In genomic region chr19:38949580-38950367, GRCh38 we compare ENCODE assay signal across 8 cellular contexts. TPM values are rescaled to one million over a fixed set of nuclear protein-coding genes. Genes with fewer than 3 reads are reported as not detected.
A peak's percentile ranks its signal among the peaks of the same experiment; 100 is the strongest.
DNase-seq lines count a peak whose midpoint lies in the region; ATAC-seq and TF ChIP-seq lines count a peak whose summit lies in the region.

No MANE protein-coding gene starts in this region.

- H3K4me3 ChIP-seq in dorsolateral prefrontal cortex = peak overlapping the region; percentile 20 to 72 (median 59)

- peaks cover 17% of the 10 kb centered on the region for H3K27me3 Mint-ChIP-seq in activated CD4-positive, alpha-beta memory T cell treated with anti-CD3 and anti-CD28 coated beads for 36 hours

- POLR2A ChIA-PET in activated CD4-positive, alpha-beta memory T cell treated with anti-CD3 and anti-CD28 coated beads for 36 hours (lab: Charles Lee) = no interaction called here

- H3K4me1 Mint-ChIP-seq in activated CD4-positive, alpha-beta memory T cell treated with anti-CD3 and anti-CD28 coated beads for 36 hours (ENCODE audit: low read depth) = peaks cover 17% of the 10 kb centered on the region

- H3K36me3 Mint-ChIP-seq in activated CD4-positive, alpha-beta memory T cell treated with anti-CD3 and anti-CD28 coated beads for 36 hours = no peaks in the 10 kb centered on the region

- H3K27me3 ChIP-seq in dorsolateral prefrontal cortex = no peaks in the 10 kb centered on the region

- DNase-seq in D341Med (ENCODE audit: low spot score) (peak; percentile 83), NCI-H1417 treated with DMSO at 0.1 percent for 48 hours (lab: John Stamatoyannopoulos, UW) (peak; percentile 74), dorsolateral prefrontal cortex (peak; percentile 81 to 96 (median 92)), left lobe of liver (ENCODE audit: low spot score) (peak; percentile 69)
- peak; percentile 92 for DNase-seq in activated CD4-positive, alpha-beta memory T cell treated with anti-CD3 and anti-CD28 coated beads for 36 hours
- DNase-seq in stimulated activated CD4-positive, alpha-beta T cell treated with anti-CD3 and anti-CD28 coated beads, Interleukin-1b, Interleukin-23, amount 100 ng/mL, for 4 hours (ENCODE audit: low read depth in 2 of 2) = peak; percentile 79 to 82

- ATAC-seq in left lobe of liver (peak; percentile 55), GM19328 (IDR thresholded peaks at IDR 0.05; ENCODE audit: unreplicated experiment) (no peak), HG02678 (IDR thresholded peaks at IDR 0.05; ENCODE audit: unreplicated experiment) (no peak)

- H3K9me3 Mint-ChIP-seq in activated CD4-positive, alpha-beta memory T cell treated with anti-CD3 and anti-CD28 coated beads for 36 hours = no peaks in the 10 kb centered on the region

- peak overlapping the region in 47 of 59 donors; percentile 4 to 88 (median 66) for H3K27ac ChIP-seq in dorsolateral prefrontal cortex

- peak overlapping the region; percentile 58 for H3K4me3 Mint-ChIP-seq in activated CD4-positive, alpha-beta memory T cell treated with anti-CD3 and anti-CD28 coated beads for 36 hours

- H3K27ac Mint-ChIP-seq in activated CD4-positive, alpha-beta memory T cell treated with anti-CD3 and anti-CD28 coated beads for 36 hours = no peak overlapping the region

- intact Hi-C loops in activated CD4-positive, alpha-beta memory T cell treated with anti-CD3 and anti-CD28 coated beads for 36 hours (cut with micrococcal nuclease) = no loop called here
- intact Hi-C loops in dorsolateral prefrontal cortex (cut with DNase I) = no loop called here

- TF ChIP-seq CTCF in dorsolateral prefrontal cortex (IDR thresholded peaks at IDR 0.05 in 54 of 56, conservative IDR thresholded peaks at IDR 0.05 in 2 of 56; ENCODE audit: low read depth in 1 of 56, partially characterized antibody in 56 of 56) = peak in 3 of 56 donors; percentile 12 to 37 (median 15)

- CTCF ChIA-PET in activated CD4-positive, alpha-beta memory T cell treated with anti-CD3 and anti-CD28 coated beads for 36 hours (lab: Charles Lee) = interaction anchor here (0.5 to 1.3 kb wide), 2 partner anchors 20 to 315 kb away, joined by 3 to 7 read pairs; partner anchors contain the start of genes MRPS12 and SARS2

RNA-seq across cellular contexts. Expression of gene MRPS12, which starts 19.0 kb away (rescaled TPM):
- total RNA-seq in activated CD4-positive, alpha-beta memory T cell treated with anti-CD3 and anti-CD28 coated beads for 36 hours = 10 to 100 TPM; 67.3 to 67.6 TPM
- total RNA-seq in dorsolateral prefrontal cortex = 10 to 100 TPM; 14.4 to 30.2 (median 21.9) TPM
- total RNA-seq in left lobe of liver = 24.2 TPM

RNA-seq across cellular contexts. Expression of gene SARS2, which starts 19.2 kb away (rescaled TPM):
- total RNA-seq in activated CD4-positive, alpha-beta memory T cell treated with anti-CD3 and anti-CD28 coated beads for 36 hours = 10 to 100 TPM; 33.7 to 39.6 TPM
- total RNA-seq in dorsolateral prefrontal cortex (10 to 100 TPM; 17.7 to 57.8 (median 28.6) TPM), left lobe of liver (12.8 TPM)

RNA-seq across cellular contexts. Expression of gene FBXO17, which starts 25.8 kb away (rescaled TPM):
- total RNA-seq in activated CD4-positive, alpha-beta memory T cell treated with anti-CD3 and anti-CD28 coated beads for 36 hours = not detected
- total RNA-seq in dorsolateral prefrontal cortex (10 to 100 TPM; 10.0 to 30.0 (median 17.7) TPM), left lobe of liver (64.3 TPM)

RNA-seq across cellular contexts. Expression of gene CCER2, which starts 37.8 kb away (rescaled TPM):
- under 1 TPM; 0.33 to 0.36 TPM for total RNA-seq in activated CD4-positive, alpha-beta memory T cell treated with anti-CD3 and anti-CD28 coated beads for 36 hours
- total RNA-seq in dorsolateral prefrontal cortex = 1 to 10 TPM in 114 of 120 experiments, under 1 TPM in 6; 0.52 to 6.8 (median 2.5) TPM
- 0.18 TPM for total RNA-seq in left lobe of liver

RNA-seq across cellular contexts. Expression of gene NFKBIB, which starts 50.0 kb away (rescaled TPM):
- total RNA-seq in activated CD4-positive, alpha-beta memory T cell treated with anti-CD3 and anti-CD28 coated beads for 36 hours = 10 to 100 TPM; 49.6 to 53.4 TPM
- 10 to 100 TPM; 15.4 to 37.9 (median 22.5) TPM for total RNA-seq in dorsolateral prefrontal cortex
- 19.0 TPM for total RNA-seq in left lobe of liver

Comparison
In these comparisons a context has a peak if more than half of its experiments do, and no peak if none do; other contexts are left out.
1. RNA of gene FBXO17, which starts 25.8 kb away (total RNA-seq): 64.3 TPM in left lobe of liver (single experiment) and 10.0 to 30.0 TPM in dorsolateral prefrontal cortex; not detected in activated CD4-positive, alpha-beta memory T cell treated with anti-CD3 and anti-CD28 coated beads for 36 hours; every median in the first group is over 10 times any median in the second.
2. Peak in every context shown above with its lines, with median percentiles within 50 percentile points of each other: DNase-seq.